ENCODE assay signal across 25 cellular contexts in the genomic region with DNA sequence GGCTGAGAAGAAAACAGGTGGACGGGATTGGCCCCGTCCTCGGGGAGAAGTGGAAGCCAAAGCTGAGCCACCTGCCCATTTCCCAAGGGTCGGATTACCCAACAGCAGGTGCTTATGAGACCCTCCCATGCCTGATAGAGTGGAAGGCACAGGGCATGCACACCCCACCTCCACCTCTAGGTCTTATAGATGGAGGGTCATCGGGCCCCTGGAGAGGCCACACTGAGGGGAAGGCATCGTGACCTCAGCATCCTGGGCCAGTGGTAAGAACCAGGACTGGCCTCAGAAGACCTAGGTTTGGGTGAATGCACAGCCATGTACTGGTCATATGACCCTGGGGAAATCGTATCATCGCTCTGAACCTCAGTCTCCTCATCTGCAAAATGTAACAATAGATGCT.
DNase-seq lines count a peak whose midpoint lies in the region; ATAC-seq and TF ChIP-seq lines count a peak whose summit lies in the region.
"Had no signal": no experiment of that assay in that cellular context is flagged by ENCODE, and none has a peak within 500 bp of the region (broad histone marks: within the 10 kb centered on the region; RNA-seq: fewer than 3 reads in every experiment).

No MANE protein-coding gene starts in this region.

- no peaks in the 10 kb centered on the region for H3K36me3 Mint-ChIP-seq in chondrocyte (ENCODE audit: low read depth)
- H3K36me3 Mint-ChIP-seq: CD4-positive, CD25-positive, alpha-beta regulatory T cell had no signal

- H3K9me3 ChIP-seq in sigmoid colon (peaks cover 0 to 4% (median 0%) of the 10 kb centered on the region in 4 donors), mammary epithelial cell (replicated peaks; ENCODE audit: insufficient read depth, low read length) (no peaks in the 10 kb centered on the region)
- H3K9me3 ChIP-seq: ascending aorta, pancreas, SK-N-SH, testis had no signal

- no peak overlapping the region for H3K9ac ChIP-seq in mammary epithelial cell (ENCODE audit: insufficient read depth, low read length)
- H3K9ac ChIP-seq: SK-N-SH had no signal

- 70 to 80% methylated on average over 8 of the region's 8 CpGs for WGBS in sigmoid colon, 2 donors
- 75% methylated on average over 4 of the region's 8 CpGs for WGBS in mammary epithelial cell (ENCODE audit: low coverage, missing lambda C conversion rate)

- TF ChIP-seq EP300 in sigmoid colon (IDR thresholded peaks at IDR 0.05): no peak

- peak overlapping the region; percentile 36 for H3K27ac Mint-ChIP-seq in chondrocyte (ENCODE audit: unreplicated experiment)
- H3K27ac Mint-ChIP-seq: CD4-positive, CD25-positive, alpha-beta regulatory T cell; stimulated activated naive CD8-positive, alpha-beta T cell treated with anti-CD3 and anti-CD28 coated beads, Interleukin-15, Interleukin-2, amounts not matched to agents 100 ng/mL and 50 ng/mL, for 24 hours had no signal

- DNase-seq in NCI-H345 (lab: John Stamatoyannopoulos, UW) (peak; percentile 6), NCI-H345 treated with DMSO at 0.1 percent for 48 hours (lab: John Stamatoyannopoulos, UW; ENCODE audit: unreplicated experiment) (no peak), NCI-H2171 treated with DMSO at 0.1 percent for 48 hours (lab: John Stamatoyannopoulos, UW) (peak; percentile 85), chondrocyte (ENCODE audit: low spot score) (no peak), sigmoid colon (peak; percentile 39), NCI-H774 (lab: John Stamatoyannopoulos, UW) (no peak), mammary epithelial cell (no peak)
- DNase-seq: activated gamma-delta T cell treated with Interleukin-2 at 50 U/mL for 16 hours; activated T-cell treated with anti-CD3 and anti-CD28 coated beads, Interleukin-2, amount 50 U/mL, for 48 hours; Calu3; CD4-positive, CD25-positive, alpha-beta regulatory T cell; DND-41; hypothalamus; mesenchymal stem cell; NCI-H1694 treated with DMSO at 0.1 percent for 48 hours; pancreas; SK-N-SH; stimulated activated CD4-positive, alpha-beta T cell treated with anti-CD3 and anti-CD28 coated beads, Interleukin-2, amount 100 ng/mL, for 24 hours; stimulated activated CD8-positive, alpha-beta memory T cell treated with anti-CD3 and anti-CD28 coated beads, Interleukin-4, amount 100 ng/mL, for 48 hours; testis had no signal

- no peaks in the 10 kb centered on the region for H3K4me1 ChIP-seq in sigmoid colon
- H3K4me1 ChIP-seq in mammary epithelial cell (ENCODE audit: insufficient read depth, low read length): no peaks in the 10 kb centered on the region
- H3K4me1 ChIP-seq: ascending aorta, pancreas, testis had no signal

- peaks cover 20% of the 10 kb centered on the region for H3K27me3 Mint-ChIP-seq in chondrocyte (ENCODE audit: low read depth)

- H3K4me2 ChIP-seq in mammary epithelial cell (ENCODE audit: insufficient read depth, low read depth, low read length): no peak overlapping the region
- H3K4me2 ChIP-seq: SK-N-SH had no signal

- CTCF ChIA-PET in mammary epithelial cell (lab: Charles Lee; ENCODE audit: low non-redundant PET): no interaction called here

- no peaks in the 10 kb centered on the region for H3K4me1 Mint-ChIP-seq in chondrocyte (ENCODE audit: low read depth)

- no peak overlapping the region for H2AFZ ChIP-seq in mammary epithelial cell (ENCODE audit: low read depth, low read length)

- no peaks in the 10 kb centered on the region for H3K36me3 ChIP-seq in sigmoid colon
- no peaks in the 10 kb centered on the region for H3K36me3 ChIP-seq in mammary epithelial cell (ENCODE audit: insufficient read depth, low read length)
- H3K36me3 ChIP-seq: ascending aorta, pancreas had no signal

- dilution Hi-C loops in mammary epithelial cell (cut with HindIII; ENCODE audit: low sequenced_read_pairs): no loop called here

- H3K27me3 ChIP-seq in sigmoid colon (peaks cover 0 to 5% (median 0%) of the 10 kb centered on the region in 3 donors), mammary epithelial cell (ENCODE audit: insufficient read depth, low read length) (no peaks in the 10 kb centered on the region)
- H3K27me3 ChIP-seq: ascending aorta, pancreas, testis had no signal

- H3K4me3 ChIP-seq in sigmoid colon (no peak overlapping the region), mammary epithelial cell (replicated peaks in 1 of 3; ENCODE audit: insufficient read depth in 1 of 3, low read depth in 2 of 3, low read length in 3 of 3) (no peak overlapping the region)
- H3K4me3 ChIP-seq: ascending aorta, pancreas, testis had no signal

- in situ Hi-C loops in mammary epithelial cell (cut with MboI; ENCODE audit: low sequenced_read_pairs in 2 of 2): loop anchor here in 1 of 2 donors (25.0 kb wide), 1 partner anchor 1350 kb away; no protein-coding TSS in a partner anchor

- no peak for TF ChIP-seq POLR2A in sigmoid colon (IDR thresholded peaks at IDR 0.05)

- H3K4me3 Mint-ChIP-seq in chondrocyte (ENCODE audit: unreplicated experiment): no peak overlapping the region
- H3K4me3 Mint-ChIP-seq: CD4-positive, CD25-positive, alpha-beta regulatory T cell; stimulated activated naive CD8-positive, alpha-beta T cell treated with anti-CD3 and anti-CD28 coated beads, Interleukin-15, Interleukin-2, amounts not matched to agents 100 ng/mL and 50 ng/mL, for 24 hours had no signal

- no peaks in the 10 kb centered on the region for H4K20me1 ChIP-seq in mammary epithelial cell (ENCODE audit: insufficient read depth, low read length)

- TF ChIP-seq CTCF in chondrocyte (IDR thresholded peaks at IDR 0.05) (no peak), sigmoid colon (IDR thresholded peaks at IDR 0.05) (no peak), mammary epithelial cell (conservative IDR thresholded peaks at IDR 0.05 in 1 of 2, IDR thresholded peaks at IDR 0.05 in 1 of 2; ENCODE audit: extremely low read depth in 1 of 2, insufficient read depth in 1 of 2, low read depth in 1 of 2, low read length in 2 of 2) (no peak)

- peaks cover 13% of the 10 kb centered on the region for H3K9me3 Mint-ChIP-seq in chondrocyte (ENCODE audit: low read depth)
- H3K9me3 Mint-ChIP-seq: stimulated activated naive CD8-positive, alpha-beta T cell treated with anti-CD3 and anti-CD28 coated beads, Interleukin-15, Interleukin-2, amounts not matched to agents 100 ng/mL and 50 ng/mL, for 24 hours had no signal

- intact Hi-C loops in sigmoid colon (cut with DNase I): no loop called here
- intact Hi-C loops in mammary epithelial cell (cut with micrococcal nuclease): no loop called here

- H3K27ac ChIP-seq in sigmoid colon (no peak overlapping the region), mammary epithelial cell (ENCODE audit: insufficient read depth, low read depth, low read length) (no peak overlapping the region)
- H3K27ac ChIP-seq: ascending aorta, HL-60, pancreas, testis had no signal

- BruUV-seq in mammary epithelial cell (replicated peaks; lab: Mats Ljungman, UMichigan): no TSS peak

- no peaks in the 10 kb centered on the region for H3K79me2 ChIP-seq in mammary epithelial cell (ENCODE audit: insufficient read depth, low read length)

- ATAC-seq in GM18498 (IDR thresholded peaks at IDR 0.05; ENCODE audit: unreplicated experiment): no peak
- ATAC-seq: pancreas, PC-3 had no signal

Comparison
In these comparisons a context has a peak if more than half of its experiments do, and no peak if none do; other contexts are left out.
1. DNase-seq: peak in NCI-H345 (single experiment), NCI-H2171 treated with DMSO at 0.1 percent for 48 hours (single experiment) and sigmoid colon (single experiment); none in NCI-H345 treated with DMSO at 0.1 percent for 48 hours (single experiment), chondrocyte (single experiment), NCI-H774 (single experiment) and mammary epithelial cell (single experiment).